ENCODE assay signal across 7 cellular contexts in genomic region chr7:123687727-123688126, GRCh38. TPM values are rescaled to one million over a fixed set of nuclear protein-coding genes. Genes with fewer than 3 reads are reported as not detected.
"Had no signal": no experiment of that assay in that cellular context is flagged by ENCODE, and none has a peak within 500 bp of the region (broad histone marks: within the 10 kb centered on the region; RNA-seq: fewer than 3 reads in every experiment).

No MANE protein-coding gene starts in this region.

- ATAC-seq: GM12878 had no signal

- FAIRE-seq: GM12878, GM12891, GM12892, GM18507 had no signal

- H3K4me3 ChIP-seq: GM12878 had no signal

- DNase-seq: GDM1, GF-D8 had no signal

RNA-seq across cellular contexts. Expression of gene LMOD2, which starts 32.1 kb away (rescaled TPM):
- total RNA-seq: G401, GM12878 had no signal
- polyA plus RNA-seq: GM12878 had no signal
